Comparison of ENCODE assay signal across 1 cellular context in genomic region chr15:44770715-44771114, GRCh38. TPM values are rescaled to one million over a fixed set of nuclear protein-coding genes. Genes with fewer than 3 reads are reported as not detected.
"Had no signal": no experiment of that assay in that cellular context is flagged by ENCODE, and none has a peak within 500 bp of the region (broad histone marks: within the 10 kb centered on the region; RNA-seq: fewer than 3 reads in every experiment).

No MANE protein-coding gene starts in this region.

RNA-seq across cellular contexts. Expression of gene PATL2, which starts 59.6 kb away (rescaled TPM):
- total RNA-seq: G401 had no signal
